36 cellular contexts compared by ENCODE assay signal in genomic region chr2:71976685-71977084, GRCh38.
DNase-seq lines count a peak whose midpoint lies in the region; ATAC-seq, FAIRE-seq and TF ChIP-seq lines count a peak whose summit lies in the region.
"Had no signal": no experiment of that assay in that cellular context is flagged by ENCODE, and none has a peak within 500 bp of the region (broad histone marks: within the 10 kb centered on the region; RNA-seq: fewer than 3 reads in every experiment).

No MANE protein-coding gene starts in this region.

- H3K36me3 ChIP-seq in SK-N-SH (replicated peaks in 1 of 2; ENCODE audit: control insufficient read depth in 1 of 2, insufficient read depth in 2 of 2, low read length in 1 of 2), result no peaks in the 10 kb centered on the region
- H3K36me3 ChIP-seq: BE2C; BLaER1; BLaER1 treated with 17β-estradiol and CSF1 and Interleukin-3, amounts not matched to agents 10 nM and 100 nM had no signal

- CTCF ChIA-PET in A549 (lab: Yijun Ruan, JAX) (no interaction called here), SK-N-SH (lab: Yijun Ruan, JAX) (interaction anchor here (0.7 kb wide), 1 partner anchor 19 kb away, joined by 3 read pairs; no protein-coding TSS in a partner anchor)

- peaks cover 5% of the 10 kb centered on the region; the same call in 1 of the 3 replicates for H3K9me3 ChIP-seq in A549
- H3K9me3 ChIP-seq in SK-N-SH, result no peaks in the 10 kb centered on the region
- H3K9me3 ChIP-seq: BE2C, Caco-2 had no signal

- H3K36me3 Mint-ChIP-seq in activated naive CD8-positive, alpha-beta T cell treated with anti-CD3 and anti-CD28 coated beads, Interleukin-2, amount 50 U/mL, for 24 hours (ENCODE audit: low read depth), result no peaks in the 10 kb centered on the region
- H3K36me3 Mint-ChIP-seq: CD14-positive monocyte; CD4-positive, alpha-beta memory T cell; CD4-positive, CD25-positive, alpha-beta regulatory T cell; CD8-positive, alpha-beta T cell had no signal

- H3K4me3 ChIP-seq in A549 (no peak overlapping the region), SK-N-SH (ENCODE audit: low read depth in 2 of 2, low read length in 1 of 2) (no peak overlapping the region)
- H3K4me3 ChIP-seq: BLaER1; BLaER1 treated with 17β-estradiol and CSF1 and Interleukin-3, amounts not matched to agents 10 nM and 100 nM had no signal

- H3K9me3 Mint-ChIP-seq in activated naive CD8-positive, alpha-beta T cell treated with anti-CD3 and anti-CD28 coated beads, Interleukin-2, amount 50 U/mL, for 24 hours, result no peaks in the 10 kb centered on the region

- no peaks in the 10 kb centered on the region for H3K9me2 ChIP-seq in SK-N-SH

- H3K27me3 ChIP-seq in SK-N-SH (ENCODE audit: insufficient read depth), result no peaks in the 10 kb centered on the region; the same call in 1 of the 2 replicates
- H3K27me3 ChIP-seq: BE2C; BLaER1; BLaER1 treated with 17β-estradiol and CSF1 and Interleukin-3, amounts not matched to agents 10 nM and 100 nM had no signal

- TF ChIP-seq EP300 in A549 (IDR thresholded peaks at IDR 0.05), result no peak
- TF ChIP-seq EP300 in SK-N-SH (IDR thresholded peaks at IDR 0.05; ENCODE audit: borderline replicate concordance in 1 of 2, low read depth in 1 of 2, low read length in 1 of 2), result peak in 1 of 2 experiments; percentile 83; a peak in 2 of 4 replicates

- WGBS in A549 (ENCODE audit: missing lambda C conversion rate), result 5% methylated on average over 1 of the region's 1 CpG
- WGBS in SK-N-SH (ENCODE audit: low lambda C conversion rate), result 3% methylated on average over 1 of the region's 1 CpG

- no peak overlapping the region for H3K9ac ChIP-seq in SK-N-SH
- H3K9ac ChIP-seq: BLaER1; BLaER1 treated with 17β-estradiol and CSF1 and Interleukin-3, amounts not matched to agents 10 nM and 100 nM had no signal

- DNase-seq in A549 (ENCODE audit: low read depth in 1 of 2, low spot score in 1 of 2) (no peak), SK-N-DZ (ENCODE audit: low spot score) (peak; percentile 87), SK-N-SH (peak; percentile 48), nucleus accumbens (lab: John Stamatoyannopoulos, UW) (no peak)
- DNase-seq in activated naive CD8-positive, alpha-beta T cell treated with anti-CD3 and anti-CD28 coated beads, Interleukin-2, amount 50 U/mL, for 24 hours, result no peak
- DNase-seq: 8988T; ACHN; AML-193; BE2C; C1 segment of cervical spinal cord; Caco-2; Calu3; CD4-positive, alpha-beta memory T cell; CD4-positive, alpha-beta T cell; CD4-positive, CD25-positive, alpha-beta regulatory T cell; CD8-positive, alpha-beta memory T cell; CD8-positive, alpha-beta T cell; COR-L47; DMS 273 treated with DMSO at 0.1 percent for 48 hours; DMS153; DMS53; DMS79; DMS79 treated with DMSO at 0.1 percent for 48 hours; DND-41; EL had no signal

- H3K4me1 ChIP-seq in A549, result no peaks in the 10 kb centered on the region
- no peaks in the 10 kb centered on the region for H3K4me1 ChIP-seq in SK-N-SH (ENCODE audit: control insufficient read depth in 1 of 2, insufficient read depth in 2 of 2, low read depth in 1 of 2, low read length in 1 of 2)
- H3K4me1 ChIP-seq: BE2C; BLaER1; BLaER1 treated with 17β-estradiol and CSF1 and Interleukin-3, amounts not matched to agents 10 nM and 100 nM; Caco-2 had no signal

- POLR2A ChIA-PET in A549 (lab: Yijun Ruan, JAX), result no interaction called here
- POLR2A ChIA-PET in SK-N-SH (lab: Yijun Ruan, JAX), result no interaction called here

- TF ChIP-seq POLR2A in A549 (IDR thresholded peaks at IDR 0.05; ENCODE audit: low read length), result no peak

- H3K4me2 ChIP-seq in A549, result no peak overlapping the region
- no peak overlapping the region for H3K4me2 ChIP-seq in SK-N-SH
- H3K4me2 ChIP-seq: BLaER1; BLaER1 treated with 17β-estradiol and CSF1 and Interleukin-3, amounts not matched to agents 10 nM and 100 nM had no signal

- no peaks in the 10 kb centered on the region for H3F3A ChIP-seq in SK-N-SH (replicated peaks; ENCODE audit: insufficient read depth)

- no peak overlapping the region for H3K27ac Mint-ChIP-seq in activated naive CD8-positive, alpha-beta T cell treated with anti-CD3 and anti-CD28 coated beads, Interleukin-2, amount 50 U/mL, for 24 hours
- H3K27ac Mint-ChIP-seq: B cell; CD14-positive monocyte; CD4-positive, alpha-beta memory T cell; CD4-positive, alpha-beta T cell; CD4-positive, CD25-positive, alpha-beta regulatory T cell; CD8-positive, alpha-beta memory T cell; CD8-positive, alpha-beta T cell had no signal

- no peak for ATAC-seq in A549
- no peak; the same call in 2 of the 3 replicates for ATAC-seq in SK-N-SH treated with all-trans-retinoic acid at 6 μM for 48 hours
- no peak for ATAC-seq in GM21447 (IDR thresholded peaks at IDR 0.05; ENCODE audit: unreplicated experiment)
- no peak for ATAC-seq in activated naive CD8-positive, alpha-beta T cell treated with anti-CD3 and anti-CD28 coated beads, Interleukin-2, amount 50 U/mL, for 24 hours
- ATAC-seq in GM21619 (IDR thresholded peaks at IDR 0.05; ENCODE audit: unreplicated experiment), result no peak
- ATAC-seq: CD8-positive, alpha-beta T cell had no signal

- H3K27me3 Mint-ChIP-seq in activated naive CD8-positive, alpha-beta T cell treated with anti-CD3 and anti-CD28 coated beads, Interleukin-2, amount 50 U/mL, for 24 hours, result peaks cover 9% of the 10 kb centered on the region

- TF ChIP-seq CTCF in A549 (IDR thresholded peaks at IDR 0.05) (no peak), SK-N-SH (IDR thresholded peaks at IDR 0.05) (no peak)

- H3K27ac ChIP-seq in A549 (no peak overlapping the region), SK-N-SH (ENCODE audit: low read depth in 2 of 2, low read length in 1 of 2) (no peak overlapping the region)
- H3K27ac ChIP-seq: 22Rv1; BLaER1; BLaER1 treated with 17β-estradiol and CSF1 and Interleukin-3, amounts not matched to agents 10 nM and 100 nM; C4-2B had no signal

- TF ChIP-seq RAD21 in A549 (conservative IDR thresholded peaks at IDR 0.05 in 1 of 2, IDR thresholded peaks at IDR 0.05 in 1 of 2) (no peak), SK-N-SH (IDR thresholded peaks at IDR 0.05; ENCODE audit: low read length) (no peak)

- H4K20me1 ChIP-seq in SK-N-SH (ENCODE audit: insufficient read depth), result no peaks in the 10 kb centered on the region
- H4K20me1 ChIP-seq: BLaER1; BLaER1 treated with 17β-estradiol and CSF1 and Interleukin-3, amounts not matched to agents 10 nM and 100 nM had no signal

- H3K79me2 ChIP-seq in SK-N-SH (ENCODE audit: insufficient read depth), result no peaks in the 10 kb centered on the region

- H2AFZ ChIP-seq in SK-N-SH (ENCODE audit: low read depth), result no peak overlapping the region

- FAIRE-seq in A549 (lab: Jason Lieb, UNC), result no peak
- FAIRE-seq: A204.1, D721Med had no signal

- H3K4me1 Mint-ChIP-seq in activated naive CD8-positive, alpha-beta T cell treated with anti-CD3 and anti-CD28 coated beads, Interleukin-2, amount 50 U/mL, for 24 hours, result no peaks in the 10 kb centered on the region
- H3K4me1 Mint-ChIP-seq: B cell; CD14-positive monocyte; CD4-positive, alpha-beta memory T cell; CD4-positive, CD25-positive, alpha-beta regulatory T cell; CD8-positive, alpha-beta memory T cell had no signal

- no peak overlapping the region for H3K4me3 Mint-ChIP-seq in activated naive CD8-positive, alpha-beta T cell treated with anti-CD3 and anti-CD28 coated beads, Interleukin-2, amount 50 U/mL, for 24 hours
- H3K4me3 Mint-ChIP-seq: B cell; CD14-positive monocyte; CD4-positive, alpha-beta memory T cell; CD4-positive, alpha-beta T cell; CD4-positive, CD25-positive, alpha-beta regulatory T cell; CD8-positive, alpha-beta memory T cell; CD8-positive, alpha-beta T cell had no signal

TF ChIP-seq in A549, 52 proteins besides CTCF, POLR2A, EP300 and RAD21:
- TF ChIP-seq RARB (CRISPR knock-in tag; IDR thresholded peaks at IDR 0.05) (no peak), MAFK (IDR thresholded peaks at IDR 0.05; ENCODE audit: partially characterized antibody) (peak; percentile 22), CEBPB (IDR thresholded peaks at IDR 0.05) (no peak)

TF ChIP-seq in SK-N-SH, 30 proteins besides CTCF, POLR2A, EP300 and RAD21:
- 0 out of 2 replicates have a peak, but pooled peaks have one; percentile 36 for TF ChIP-seq TCF12 (IDR thresholded peaks at IDR 0.05)
- TF ChIP-seq NRF1 (IDR thresholded peaks at IDR 0.05; ENCODE audit: low read depth, low read length), result no peak
- TF ChIP-seq TEAD4 (IDR thresholded peaks at IDR 0.05; ENCODE audit: borderline replicate concordance, insufficient read depth), result 0 out of 2 replicates have a peak, but pooled peaks have one; percentile 11
- TF ChIP-seq RCOR1 (IDR thresholded peaks at IDR 0.05; ENCODE audit: low read length), result peak; percentile 91; the same call in 1 of the 2 replicates
- peak; percentile 91 for TF ChIP-seq GATA2 (CRISPR knock-in tag; IDR thresholded peaks at IDR 0.05)
- no peak for TF ChIP-seq SIN3A (IDR thresholded peaks at IDR 0.05; ENCODE audit: borderline replicate concordance, low read depth, low read length)

TF ChIP-seq in SK-N-SH treated with all-trans-retinoic acid at 6 μM for 48 hours, 23 proteins besides CTCF, POLR2A, EP300 and RAD21:
- TF ChIP-seq ISL1 (CRISPR knock-in tag; IDR thresholded peaks at IDR 0.05) (peak; percentile 53), ZNF8 (CRISPR knock-in tag; IDR thresholded peaks at IDR 0.05) (peak; percentile 60; the same call in 1 of the 2 replicates), TCF4 (CRISPR knock-in tag; IDR thresholded peaks at IDR 0.05; ENCODE audit: borderline replicate concordance) (peak; percentile 90; the same call in 1 of the 2 replicates), ZFP3 (CRISPR knock-in tag; IDR thresholded peaks at IDR 0.05) (peak; percentile 38; the same call in 1 of the 2 replicates), OSR1 (CRISPR knock-in tag; IDR thresholded peaks at IDR 0.05) (no peak)

Comparison
In these comparisons a context has a peak if more than half of its experiments do, and no peak if none do; other contexts are left out.
1. DNase-seq: peak in SK-N-DZ (single experiment) and SK-N-SH (single experiment); none in A549 (0 of 2), nucleus accumbens (0 of 56) and activated naive CD8-positive, alpha-beta T cell treated with anti-CD3 and anti-CD28 coated beads, Interleukin-2, amount 50 U/mL, for 24 hours (single experiment).
2. Of the 12 proteins assayed by ChIP-seq in both A549 and SK-N-SH: peak only in A549: none; only in SK-N-SH: RCOR1; in both: none; in neither: 10; mixed calls (peak in some experiments, not most) for 1.